Comparison of ENCODE assay signal across 19 cellular contexts in the genomic region with DNA sequence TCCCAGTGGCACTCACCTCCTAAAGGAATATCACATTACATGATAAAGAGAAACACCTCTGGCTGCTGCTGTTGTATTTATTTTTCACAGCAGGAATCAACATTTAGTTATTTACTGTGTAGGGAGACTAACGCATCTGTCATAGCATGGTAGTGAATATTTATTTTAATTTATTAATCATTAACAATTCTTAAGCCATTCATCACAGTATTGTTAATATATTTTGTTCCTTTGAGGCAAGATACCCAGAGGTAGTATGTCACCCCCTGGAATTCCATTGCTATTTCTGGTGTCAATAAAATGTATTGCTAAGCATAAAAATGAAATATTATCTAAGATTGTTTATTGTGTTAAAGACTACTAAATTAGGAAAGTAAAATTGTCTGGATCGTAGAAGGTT.
DNase-seq lines count a peak whose midpoint lies in the region; ATAC-seq and TF ChIP-seq lines count a peak whose summit lies in the region.
"Had no signal": no experiment of that assay in that cellular context is flagged by ENCODE, and none has a peak within 500 bp of the region (broad histone marks: within the 10 kb centered on the region; RNA-seq: fewer than 3 reads in every experiment).

No MANE protein-coding gene starts in this region.

- peak overlapping the region; percentile 61 for H3K9ac ChIP-seq in PC-3 (ENCODE audit: low read length)

- H3K4me2 ChIP-seq in PC-3 (ENCODE audit: low read length): peak overlapping the region; percentile 50
- H3K4me2 ChIP-seq: A549 had no signal

- no peak overlapping the region for H3K4me3 ChIP-seq in PC-3 (ENCODE audit: low read length)
- H3K4me3 ChIP-seq: A549 had no signal

- no peaks in the 10 kb centered on the region for H3K9me3 ChIP-seq in PC-3 (ENCODE audit: low read length)

- H3K27ac ChIP-seq in PC-3 (ENCODE audit: low read length): peak overlapping the region; percentile 93
- H3K27ac ChIP-seq: 22Rv1, A549, C4-2B had no signal

- no peaks in the 10 kb centered on the region for H4K20me1 ChIP-seq in PC-3 (ENCODE audit: low read length)

- CTCF ChIA-PET in PC-3 (lab: Charles Lee): no interaction called here

- H3K36me3 ChIP-seq in PC-3 (ENCODE audit: low read depth, low read length): no peaks in the 10 kb centered on the region

- BruUV-seq in PC-3 (replicated peaks; lab: Mats Ljungman, UMichigan): no TSS peak

- no peaks in the 10 kb centered on the region for H3K79me2 ChIP-seq in PC-3 (ENCODE audit: low read length)

- no peaks in the 10 kb centered on the region for H3K27me3 ChIP-seq in PC-3 (ENCODE audit: low read length)

- intact Hi-C loops in PC-3 (cut with micrococcal nuclease): no loop called here

- no peak for TF ChIP-seq CTCF in PC-3 (conservative IDR thresholded peaks at IDR 0.05; ENCODE audit: low read depth, low read length)

- no peak overlapping the region for H2AFZ ChIP-seq in PC-3 (ENCODE audit: low read length)

- H3F3A ChIP-seq in PC-3 (ENCODE audit: low read length, unreplicated experiment): peaks cover 9% of the 10 kb centered on the region

- H3K4me1 ChIP-seq in PC-3 (ENCODE audit: insufficient read depth, low read length): peaks cover 33% of the 10 kb centered on the region
- H3K4me1 ChIP-seq: A549 had no signal

- POLR2A ChIA-PET in PC-3 (lab: Charles Lee; ENCODE audit: unreplicated experiment): interaction anchor here (0.6 kb wide), 1 partner anchor 342 kb away, joined by 3 read pairs; no protein-coding TSS in a partner anchor

- no peaks in the 10 kb centered on the region for H3K9me2 ChIP-seq in PC-3 (replicated peaks; ENCODE audit: low read length)

- DNase-seq in COLO668 (lab: John Stamatoyannopoulos, UW; ENCODE audit: unreplicated experiment) (peak; percentile 16), ELR (ENCODE audit: low read depth) (peak; percentile 10), PC-3 (peak; percentile 53), kidney tubule cell (ENCODE audit: low spot score) (peak; percentile 55), amniotic stem cell (lab: John Stamatoyannopoulos, UW) (no peak), pons (ENCODE audit: low spot score) (no peak), NCI-H146 treated with DMSO at 0.1 percent for 48 hours (lab: John Stamatoyannopoulos, UW; ENCODE audit: unreplicated experiment) (no peak)
- DNase-seq: AML-193; Calu3; CD4-positive, alpha-beta T cell; GF-D8; GOT3; H7; HFFc6; KG1 had no signal

- ATAC-seq in PC-3: peak; percentile 60
- ATAC-seq: A549, HCT116 had no signal

Comparison
In these comparisons a context has a peak if more than half of its experiments do, and no peak if none do; other contexts are left out.
1. DNase-seq: peak in COLO668 (single experiment), ELR (single experiment), PC-3 (single experiment) and kidney tubule cell (single experiment); none in amniotic stem cell (single experiment), pons (single experiment) and NCI-H146 treated with DMSO at 0.1 percent for 48 hours (single experiment).